ENCODE assay signal across 23 cellular contexts in genomic region chr15:78680416-78681068, GRCh38. TPM values are rescaled to one million over a fixed set of nuclear protein-coding genes. Genes with fewer than 3 reads are reported as not detected.
DNase-seq lines count a peak whose midpoint lies in the region; ATAC-seq and TF ChIP-seq lines count a peak whose summit lies in the region.
"Had no signal": no experiment of that assay in that cellular context is flagged by ENCODE, and none has a peak within 500 bp of the region (broad histone marks: within the 10 kb centered on the region; RNA-seq: fewer than 3 reads in every experiment).

No MANE protein-coding gene starts in this region.

- no peak overlapping the region for H3K9ac ChIP-seq in BLaER1

- no peaks in the 10 kb centered on the region for H3K36me3 ChIP-seq in BLaER1
- H3K36me3 ChIP-seq: SJSA1, tibial artery had no signal

- no peak overlapping the region for H3K27ac ChIP-seq in BLaER1
- H3K27ac ChIP-seq: SJSA1, skin epidermis, tibial artery had no signal

- no peak for TF ChIP-seq CTCF in GM12865 (IDR thresholded peaks at IDR 0.05; ENCODE audit: insufficient read depth, low read depth, low read length, missing control alignments)

- no peaks in the 10 kb centered on the region for H3K27me3 ChIP-seq in BLaER1
- H3K27me3 ChIP-seq: SJSA1, tibial artery had no signal

- H4K20me1 ChIP-seq in BLaER1, result no peaks in the 10 kb centered on the region

- H3K4me3 ChIP-seq in BLaER1 (no peak overlapping the region), GM12865 (ENCODE audit: low read depth, low read length) (no peak overlapping the region)
- H3K4me3 ChIP-seq: SJSA1, skin epidermis, tibial artery had no signal

- H3K9me3 ChIP-seq in BLaER1, result no peaks in the 10 kb centered on the region
- H3K9me3 ChIP-seq: SJSA1, tibial artery had no signal

- no peak for ATAC-seq in esophagus mucosa
- ATAC-seq: activated CD4-positive, CD25-positive, alpha-beta regulatory T cell treated with anti-CD3 and anti-CD28 coated beads, Interleukin-2, amount 50 U/mL, for 24 hours; CD8-positive, alpha-beta T cell; HCT116; natural killer cell treated with Interleukin-12 subunit alpha and Interleukin-12 subunit beta and Interleukin-15 and Interleukin-18, amount 100 ng/mL, for 72 hours had no signal

- peak overlapping the region; percentile 45 for H3K4me2 ChIP-seq in BLaER1

- peaks cover 64% of the 10 kb centered on the region for H3K4me1 ChIP-seq in BLaER1
- H3K4me1 ChIP-seq: SJSA1, tibial artery had no signal

- DNase-seq in GM12865 (ENCODE audit: low read depth) (peak; percentile 21), SKM-1 treated with dmso at 0.1 percent for 144 hours (lab: John Stamatoyannopoulos, UW; ENCODE audit: unreplicated experiment) (peak; percentile 80), mesenteric fat pad (ENCODE audit: low spot score) (peak; percentile 51), medulla oblongata (ENCODE audit: extremely low spot score) (no peak), putamen (ENCODE audit: low spot score) (no peak), H4 (ENCODE audit: low spot score) (no peak)
- DNase-seq: CD8-positive, alpha-beta T cell; DMS79; kidney glomerular epithelial cell; NCI-H1436; NCI-H2227 treated with DMSO at 0.1 percent for 48 hours; stimulated activated naive CD4-positive, alpha-beta T cell treated with Interleukin-2 at 50 U/mL for 16 hours had no signal

RNA-seq across cellular contexts. Expression of gene CHRNB4, which starts 39.5 kb away (rescaled TPM):
- total RNA-seq in mesenteric fat pad (not detected), esophagus mucosa (0.72 TPM)
- total RNA-seq in H4 (2014; rRNA removed; shearing (Covaris generic)), result not detected in 2 replicates
- total RNA-seq: activated CD8-positive, alpha-beta memory T cell treated with anti-CD3 and anti-CD28 coated beads for 36 hours; activated T-helper 2 cell treated with anti-CD3 and anti-CD28 coated beads, Interferon-gamma antibody, Interleukin-2, Interleukin-4, amounts not matched to agents 10 μg/mL and 5 μg/mL and 100 μg/mL, durations not matched to agents 14 hours and 24 hours and 36 hours; CD8-positive, alpha-beta T cell; natural killer cell treated with Interleukin-12 subunit alpha and Interleukin-12 subunit beta and Interleukin-15 and Interleukin-18, amount 100 ng/mL, for 72 hours; SJSA1; T-helper 2 cell treated with Interferon-gamma antibody and Interleukin-4, amounts not matched to agents 100 ng/mL and 5 ng/mL, for 36 hours had no signal

RNA-seq across cellular contexts. Expression of gene CHRNA3, which starts 59.7 kb away (rescaled TPM):
- total RNA-seq in mesenteric fat pad (not detected), esophagus mucosa (0.20 TPM)
- 0.04 TPM in 1 of 2 replicates, not detected in the other for total RNA-seq in H4 (2014; rRNA removed; shearing (Covaris generic))
- total RNA-seq: activated CD8-positive, alpha-beta memory T cell treated with anti-CD3 and anti-CD28 coated beads for 36 hours; activated T-helper 2 cell treated with anti-CD3 and anti-CD28 coated beads, Interferon-gamma antibody, Interleukin-2, Interleukin-4, amounts not matched to agents 10 μg/mL and 5 μg/mL and 100 μg/mL, durations not matched to agents 14 hours and 24 hours and 36 hours; CD8-positive, alpha-beta T cell; natural killer cell treated with Interleukin-12 subunit alpha and Interleukin-12 subunit beta and Interleukin-15 and Interleukin-18, amount 100 ng/mL, for 72 hours; SJSA1; T-helper 2 cell treated with Interferon-gamma antibody and Interleukin-4, amounts not matched to agents 100 ng/mL and 5 ng/mL, for 36 hours had no signal

Comparison
In these comparisons a context has a peak if more than half of its experiments do, and no peak if none do; other contexts are left out.
1. DNase-seq: peak in GM12865 (single experiment), SKM-1 treated with dmso at 0.1 percent for 144 hours (single experiment) and mesenteric fat pad (single experiment); none in medulla oblongata (single experiment), putamen (single experiment) and H4 (single experiment).